ENCODE assay signal across 8 cellular contexts in genomic region chr6:144977250-144977864, GRCh38.
DNase-seq lines count a peak whose midpoint lies in the region; ATAC-seq, FAIRE-seq and TF ChIP-seq lines count a peak whose summit lies in the region.
"Not testable (repeated sequence)": the region's sequence is repeated elsewhere in the genome, so short reads cannot be mapped to it uniquely, and the experiment has no call there.

No MANE protein-coding gene starts in this region.

- POLR2A ChIA-PET in HEK293T (lab: Yijun Ruan, JAX), result interaction anchor here (0.6 kb wide), 1 partner anchor 758 kb away, joined by 3 read pairs; the partner anchor contains the start of gene EPM2A

- peak overlapping the region; percentile 34; the same call in 1 of the 2 replicates for H3K4me2 ChIP-seq in OCI-LY1 (ENCODE audit: low read length)

- H3K4me1 Mint-ChIP-seq in glutamatergic neuron (ENCODE audit: low read depth, unreplicated experiment), result not testable (repeated sequence)

- H3K9me3 Mint-ChIP-seq in glutamatergic neuron (ENCODE audit: unreplicated experiment), result not testable (repeated sequence)

- H3F3A ChIP-seq in OCI-LY1 (ENCODE audit: insufficient read depth, low read length), result not testable (repeated sequence)

- peak overlapping the region; percentile 71 for H3K27ac Mint-ChIP-seq in glutamatergic neuron (ENCODE audit: unreplicated experiment)

- not testable (repeated sequence) for H3K9ac ChIP-seq in OCI-LY1 (ENCODE audit: low read length)

- not testable (repeated sequence) for FAIRE-seq in small intestine (lab: Jason Lieb, UNC)

- H2AFZ ChIP-seq in OCI-LY1 (ENCODE audit: low read length), result not testable (repeated sequence)

- 46 to 63% methylated on average over 8 of the region's 8 CpGs for WGBS in lung, 2 donors
- WGBS in small intestine, 3 donors, result 17 to 36% (median 34%) methylated on average over 8 of the region's 8 CpGs

- H3K27me3 ChIP-seq in OCI-LY1 (ENCODE audit: insufficient read depth, low read length); lung (ENCODE audit: control insufficient read depth, insufficient read depth); small intestine (ENCODE audit: control insufficient read depth in 2 of 2, insufficient read depth in 2 of 2, low read length in 2 of 2): not testable (repeated sequence)

- not testable (repeated sequence) for H4K20me1 ChIP-seq in OCI-LY1 (ENCODE audit: insufficient read depth, low read length)

- H3K4me3 Mint-ChIP-seq in glutamatergic neuron (ENCODE audit: unreplicated experiment), result not testable (repeated sequence)

- not testable (repeated sequence) for ATAC-seq in lung (ENCODE audit: insufficient read depth, low FRiP score)

- TF ChIP-seq CTCF in OCI-LY1 (IDR thresholded peaks at IDR 0.05; ENCODE audit: low read length); glutamatergic neuron (IDR thresholded peaks at IDR 0.05; ENCODE audit: partially characterized antibody, unreplicated experiment); lung (IDR thresholded peaks at IDR 0.05; ENCODE audit: control extremely low read depth, extremely low read depth): not testable (repeated sequence)

- H3K9me2 ChIP-seq in OCI-LY1 (ENCODE audit: low read depth, low read length), result not testable (repeated sequence)

- H3K9me3 ChIP-seq in OCI-LY1 (ENCODE audit: low read length); lung (ENCODE audit: control insufficient read depth in 2 of 2, insufficient read depth in 1 of 2, low read length in 1 of 2); small intestine (ENCODE audit: control insufficient read depth, low read depth): not testable (repeated sequence)

- H3K27me3 Mint-ChIP-seq in glutamatergic neuron (ENCODE audit: unreplicated experiment), result not testable (repeated sequence)

- CTCF ChIA-PET in HEK293T (lab: Yijun Ruan, JAX), result interaction anchor here (0.7 kb wide), 1 partner anchor 10 kb away, joined by 3 read pairs; no protein-coding TSS in a partner anchor

- H3K4me1 ChIP-seq in OCI-LY1 (ENCODE audit: insufficient read depth, low read length, severe bottlenecking), result peaks cover 10% of the 10 kb centered on the region
- not testable (repeated sequence) for H3K4me1 ChIP-seq in lung (ENCODE audit: control insufficient read depth in 2 of 2, insufficient read depth in 2 of 2, low read length in 2 of 2); small intestine (ENCODE audit: control insufficient read depth in 2 of 2, insufficient read depth in 1 of 2, low read depth in 1 of 2, low read length in 1 of 2)

- peak; percentile 63 for DNase-seq in COR-L47 (lab: John Stamatoyannopoulos, UW)
- DNase-seq in HEK293T (ENCODE audit: extremely low spot score), result peak; percentile 28
- DNase-seq in NCI-H2029 (lab: John Stamatoyannopoulos, UW), result peak; percentile 54
- peak; percentile 18 for DNase-seq in amniotic epithelial cell (ENCODE audit: low read depth)
- peak; percentile 62 for DNase-seq in glutamatergic neuron
- DNase-seq in lung (ENCODE audit: low spot score), result peak; percentile 47
- DNase-seq in small intestine, result peak; percentile 29

- H3K36me3 ChIP-seq in OCI-LY1 (ENCODE audit: insufficient read depth, low read length); lung (ENCODE audit: control insufficient read depth in 2 of 2, insufficient read depth in 2 of 2, low read length in 2 of 2); small intestine (ENCODE audit: control insufficient read depth in 2 of 2, insufficient read depth in 2 of 2, low read length in 2 of 2): not testable (repeated sequence)

- H3K79me2 ChIP-seq in OCI-LY1 (ENCODE audit: insufficient read depth, low read length), result not testable (repeated sequence)

- not testable (repeated sequence) for H3K36me3 Mint-ChIP-seq in glutamatergic neuron (ENCODE audit: unreplicated experiment)

- peak overlapping the region; percentile 29 for H3K4me3 ChIP-seq in OCI-LY1 (ENCODE audit: low read depth, low read length, poor library complexity, severe bottlenecking)
- not testable (repeated sequence) for H3K4me3 ChIP-seq in lung; small intestine (ENCODE audit: low read depth in 1 of 2, low read length in 2 of 2)

- not testable (repeated sequence) for H3K27ac ChIP-seq in OCI-LY1 (ENCODE audit: low read depth, low read length, poor library complexity, severe bottlenecking); lung (ENCODE audit: low read depth in 1 of 2, low read length in 1 of 2); small intestine (ENCODE audit: low read depth in 1 of 2, low read length in 1 of 2)
